In the genomic region with DNA sequence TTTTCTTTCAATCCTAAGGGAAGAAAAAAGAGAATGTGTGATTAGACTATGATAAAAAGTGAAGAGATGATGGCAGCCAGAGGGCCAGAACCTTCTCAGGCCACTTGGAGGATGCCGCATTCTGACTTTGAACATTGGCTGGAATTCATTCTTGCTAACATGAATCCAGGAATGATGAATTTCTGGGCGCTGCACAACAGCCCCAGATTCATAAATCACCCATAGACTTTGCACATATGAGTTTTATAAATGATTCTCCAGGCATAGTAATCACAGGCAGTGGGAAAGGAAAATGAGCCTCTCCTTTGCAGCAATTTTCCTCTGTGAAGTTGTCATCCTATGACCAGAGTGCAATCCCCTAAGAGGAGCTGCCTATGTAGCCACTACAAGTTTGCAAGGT, we compare ENCODE assay signal across 22 cellular contexts.
"Had no signal": no experiment of that assay in that cellular context is flagged by ENCODE, and none has a peak within 500 bp of the region (broad histone marks: within the 10 kb centered on the region; RNA-seq: fewer than 3 reads in every experiment).

No MANE protein-coding gene starts in this region.

- H3K9ac ChIP-seq: neural progenitor cell, parathyroid adenoma had no signal

- H3K9me3 Mint-ChIP-seq: effector memory CD8-positive, alpha-beta T cell; memory B cell; neural progenitor cell; stimulated activated naive CD8-positive, alpha-beta T cell treated with anti-CD3 and anti-CD28 coated beads, Interleukin-15, Interleukin-2, amounts not matched to agents 100 ng/mL and 50 ng/mL, for 24 hours had no signal

- H3K36me3 ChIP-seq: neural progenitor cell, right lobe of liver, thoracic aorta, tibial nerve, upper lobe of left lung had no signal

- H3K36me3 Mint-ChIP-seq: memory B cell; naive B cell; natural killer cell treated with Interleukin-12 subunit alpha and Interleukin-12 subunit beta and Interleukin-15 and Interleukin-18, amount 100 ng/mL, for 72 hours; neural progenitor cell; stimulated activated naive B cell treated with anti-CD40 and anti-IgM and Interleukin-4, amounts not matched to agents 10 μg/mL and 1 μg/mL and 100 μg/mL, for 72 hours had no signal

- H3K27me3 ChIP-seq: neural progenitor cell, right lobe of liver, tibial nerve, upper lobe of left lung had no signal

- H3K4me3 ChIP-seq: lung, mucosa of descending colon, neural progenitor cell, right lobe of liver, thoracic aorta, tibial nerve, upper lobe of left lung had no signal

- DNase-seq: cortex of kidney; effector memory CD8-positive, alpha-beta T cell; erythroblast; head of caudate nucleus; mucosa of descending colon; naive B cell; right lobe of liver; small intestine; stimulated activated CD4-positive, alpha-beta T cell treated with anti-CD3 and anti-CD28 coated beads, Interleukin-15, amount 100 ng/mL, for 24 hours; stimulated activated CD4-positive, alpha-beta T cell treated with anti-CD3 and anti-CD28 coated beads, Interleukin-2, amount 100 ng/mL, for 48 hours; stimulated activated naive B cell treated with anti-CD40 and anti-IgM and Interleukin-4, amounts not matched to agents 10 μg/mL and 1 μg/mL and 100 μg/mL, for 72 hours; upper lobe of left lung had no signal

- H3K27ac Mint-ChIP-seq: effector memory CD8-positive, alpha-beta T cell; memory B cell; naive B cell; natural killer cell treated with Interleukin-12 subunit alpha and Interleukin-12 subunit beta and Interleukin-15 and Interleukin-18, amount 100 ng/mL, for 72 hours; neural progenitor cell; progenitor cell of endocrine pancreas; stimulated activated naive B cell treated with anti-CD40 and anti-IgM and Interleukin-4, amounts not matched to agents 10 μg/mL and 1 μg/mL and 100 μg/mL, for 72 hours; stimulated activated naive CD8-positive, alpha-beta T cell treated with anti-CD3 and anti-CD28 coated beads, Interleukin-15, Interleukin-2, amounts not matched to agents 100 ng/mL and 50 ng/mL, for 24 hours had no signal

- H3K4me2 ChIP-seq: neural progenitor cell had no signal

- H3K4me1 ChIP-seq: neural progenitor cell, parathyroid adenoma, right lobe of liver had no signal

- H2AFZ ChIP-seq: neural progenitor cell, parathyroid adenoma had no signal

- H3K27ac ChIP-seq: neural progenitor cell, parathyroid adenoma, right lobe of liver, thoracic aorta, tibial nerve, upper lobe of left lung had no signal

- ATAC-seq: effector memory CD8-positive, alpha-beta T cell; left lobe of liver; mucosa of descending colon; natural killer cell treated with Interleukin-12 subunit alpha and Interleukin-12 subunit beta and Interleukin-15 and Interleukin-18, amount 100 ng/mL, for 72 hours; right lobe of liver; stimulated activated naive B cell treated with anti-CD40 and anti-IgM and Interleukin-4, amounts not matched to agents 10 μg/mL and 1 μg/mL and 100 μg/mL, for 72 hours had no signal

- H3K79me2 ChIP-seq: parathyroid adenoma had no signal

- H3K9me3 ChIP-seq: mucosa of descending colon, right lobe of liver, thoracic aorta, tibial nerve, upper lobe of left lung had no signal
